In genomic region chr13:98142427-98143156, GRCh38 we compare ENCODE assay signal across 8 cellular contexts. TPM values are rescaled to one million over a fixed set of nuclear protein-coding genes. Genes with fewer than 3 reads are reported as not detected.
A peak's percentile ranks its signal among the peaks of the same experiment; 100 is the strongest.
DNase-seq lines count a peak whose midpoint lies in the region; ATAC-seq lines count a peak whose summit lies in the region.

Gene FARP1 (plus strand): TSS chr13:98143094. CDS start chr13:98213243, 70,149 bp downstream.

- 0 to 1% methylated on average over 42 to 52 of the region's 95 CpGs for WGBS in mesodermal cell (ENCODE audit: insufficient coverage in 2 of 2), 2 experiments

- peak within 1 kb of the TSS; percentile 66 for H3K4me3 ChIP-seq in mesodermal cell (ENCODE audit: extremely low read depth, insufficient read depth, low read length, poor library complexity, severe bottlenecking)

- no peaks in the 10 kb centered on the region for H3K9me3 ChIP-seq in mesodermal cell (ENCODE audit: control insufficient read depth, low read length)

- no peaks in the 10 kb centered on the region for H3K36me3 ChIP-seq in mesodermal cell (ENCODE audit: control insufficient read depth, insufficient read depth, low read length)

- ATAC-seq in HG02642 (IDR thresholded peaks at IDR 0.05; ENCODE audit: poor library complexity, unreplicated experiment) = peak; percentile 82

- H3K27ac ChIP-seq in epithelial cell of prostate (peak within 1 kb of the TSS; percentile 18), mesodermal cell (ENCODE audit: low read depth, low read length, severe bottlenecking) (no peak within 1 kb of the TSS), substantia nigra (ENCODE audit: low read depth, low read length, poor library complexity, severe bottlenecking) (no peak within 1 kb of the TSS)

- peak; percentile 69 for DNase-seq in activated effector memory CD4-positive, alpha-beta T cell treated with anti-CD3 and anti-CD28 coated beads, Interleukin-2, amount 50 U/mL, for 16 hours
- no peak for DNase-seq in activated effector memory CD4-positive, alpha-beta T cell treated with Interleukin-2 at 50 U/mL for 16 hours
- DNase-seq in NCI-H146 treated with DMSO at 0.1 percent for 48 hours (lab: John Stamatoyannopoulos, UW; ENCODE audit: unreplicated experiment) (peak; percentile 81), epithelial cell of prostate (ENCODE audit: low read depth, low spot score) (no peak), substantia nigra (lab: John Stamatoyannopoulos, UW) (peak in 40 of 49 donors; percentile 2 to 75 (median 38))
- peak; percentile 38 to 51 for DNase-seq in activated CD4-positive, alpha-beta T cell treated with anti-CD3 and anti-CD28 coated beads, Interleukin-2, amount 50 U/mL, for 48 hours

- H3K4me1 ChIP-seq in mesodermal cell (ENCODE audit: control insufficient read depth, insufficient read depth, low read length, poor library complexity, severe bottlenecking) = peaks cover 23% of the 10 kb centered on the region

RNA-seq across cellular contexts. Expression of gene FARP1, which starts in this region (rescaled TPM):
- polyA plus RNA-seq in mesodermal cell (2013, experiment 1 of 2) = 113 TPM
- 136 TPM for polyA plus RNA-seq in mesodermal cell (2013, experiment 2 of 2)

Comparison
In these comparisons a context has a peak if more than half of its experiments do, and no peak if none do; other contexts are left out.
1. DNase-seq: peak in activated effector memory CD4-positive, alpha-beta T cell treated with anti-CD3 and anti-CD28 coated beads, Interleukin-2, amount 50 U/mL, for 16 hours (single experiment), NCI-H146 treated with DMSO at 0.1 percent for 48 hours (single experiment), activated CD4-positive, alpha-beta T cell treated with anti-CD3 and anti-CD28 coated beads, Interleukin-2, amount 50 U/mL, for 48 hours (2 of 2) and substantia nigra (40 of 49); none in activated effector memory CD4-positive, alpha-beta T cell treated with Interleukin-2 at 50 U/mL for 16 hours (single experiment) and epithelial cell of prostate (single experiment).